In genomic region chr1:35577071-35577998, GRCh38 we compare ENCODE assay signal across 8 cellular contexts. TPM values are rescaled to one million over a fixed set of nuclear protein-coding genes. Genes with fewer than 3 reads are reported as not detected.
DNase-seq lines count a peak whose midpoint lies in the region; ATAC-seq and TF ChIP-seq lines count a peak whose summit lies in the region.

No MANE protein-coding gene starts in this region.

- H3K4me3 ChIP-seq in Jurkat, Clone E6-1 (ENCODE audit: low read length): peak overlapping the region; percentile 47
- H3K4me3 ChIP-seq in retinal pigment epithelial cell (ENCODE audit: low read length): peak overlapping the region; percentile 16

- no peak for TF ChIP-seq CTCF in retinal pigment epithelial cell (conservative IDR thresholded peaks at IDR 0.05; ENCODE audit: low read depth, low read length)

- intact Hi-C loops in Right ventricle myocardium superior (cut with DNase I): no loop called here

- peak; percentile 91 for DNase-seq in Jurkat, Clone E6-1 (ENCODE audit: low read depth, low spot score)
- peak; percentile 73 to 77 for DNase-seq in activated T-cell treated with anti-CD3 and anti-CD28 coated beads, Interleukin-2, amount 50 U/mL, for 48 hours
- DNase-seq in Right ventricle myocardium superior (peak; percentile 67), retinal pigment epithelial cell (ENCODE audit: low read depth) (no peak), SHP77 (lab: John Stamatoyannopoulos, UW) (no peak), iPS-NIHi7 (ENCODE audit: extremely low spot score) (no peak), NCI-H1105 (lab: John Stamatoyannopoulos, UW) (no peak)

- ATAC-seq in GM18861 (IDR thresholded peaks at IDR 0.05; ENCODE audit: unreplicated experiment): peak; percentile 59
- ATAC-seq in Right ventricle myocardium superior (ENCODE audit: poor library complexity): peak; percentile 73

RNA-seq across cellular contexts. Expression of gene TFAP2E, which starts 4.2 kb away (rescaled TPM):
- 1.1 TPM for polyA plus RNA-seq in Jurkat, Clone E6-1 (2012; ENCODE audit: insufficient read depth, insufficient read length)
- total RNA-seq in Right ventricle myocardium superior: 0.27 TPM

RNA-seq across cellular contexts. Expression of gene NCDN, which starts 19.7 kb away (rescaled TPM):
- 14.7 TPM for polyA plus RNA-seq in Jurkat, Clone E6-1 (2012; ENCODE audit: insufficient read depth, insufficient read length)
- 20.3 TPM for total RNA-seq in Right ventricle myocardium superior

RNA-seq across cellular contexts. Expression of gene KIAA0319L, which starts 20.1 kb away (rescaled TPM):
- polyA plus RNA-seq in Jurkat, Clone E6-1 (2012; ENCODE audit: insufficient read depth, insufficient read length): 24.2 TPM
- 62.1 TPM for total RNA-seq in Right ventricle myocardium superior

Comparison
In these comparisons a context has a peak if more than half of its experiments do, and no peak if none do; other contexts are left out.
1. DNase-seq: peak in Jurkat, Clone E6-1 (single experiment), activated T-cell treated with anti-CD3 and anti-CD28 coated beads, Interleukin-2, amount 50 U/mL, for 48 hours (2 of 2) and Right ventricle myocardium superior (single experiment); none in retinal pigment epithelial cell (single experiment), SHP77 (0 of 2), iPS-NIHi7 (single experiment) and NCI-H1105 (single experiment).